Comparison of ENCODE assay signal across 17 cellular contexts in the genomic region with DNA sequence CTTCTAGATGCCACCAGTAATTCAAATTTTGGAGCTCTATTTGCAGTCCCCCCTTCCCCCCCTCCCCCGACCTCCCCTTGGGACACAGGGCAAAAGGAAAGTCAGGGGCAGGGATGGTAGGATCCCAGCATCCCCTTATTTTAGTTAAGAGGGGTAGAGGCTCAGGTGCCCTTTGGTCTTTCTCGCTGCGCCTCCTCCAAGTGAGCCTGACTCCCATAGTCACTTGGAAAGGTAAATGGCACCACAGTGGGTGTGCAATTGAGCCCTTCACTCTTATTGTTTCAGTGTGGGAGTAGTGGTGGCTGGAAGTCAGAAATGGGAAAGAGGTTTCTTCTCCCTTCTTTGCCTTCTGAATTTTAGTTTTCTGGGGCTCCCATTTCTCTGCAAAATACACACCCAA. TPM values are rescaled to one million over a fixed set of nuclear protein-coding genes. Genes with fewer than 3 reads are reported as not detected.
DNase-seq lines count a peak whose midpoint lies in the region; TF ChIP-seq lines count a peak whose summit lies in the region.
"Had no signal": no experiment of that assay in that cellular context is flagged by ENCODE, and none has a peak within 500 bp of the region (broad histone marks: within the 10 kb centered on the region; RNA-seq: fewer than 3 reads in every experiment).

No MANE protein-coding gene starts in this region.

- H3K9ac ChIP-seq in neural progenitor cell, result no peak overlapping the region
- H3K9ac ChIP-seq in mammary epithelial cell (ENCODE audit: insufficient read depth, low read length), result no peak overlapping the region
- H3K9ac ChIP-seq: BLaER1 treated with 17β-estradiol and CSF1 and Interleukin-3, amounts not matched to agents 10 nM and 100 nM had no signal

- H3K4me2 ChIP-seq in neural progenitor cell (peak overlapping the region; percentile 98), mammary epithelial cell (ENCODE audit: insufficient read depth, low read depth, low read length) (no peak overlapping the region)
- H3K4me2 ChIP-seq: BLaER1 treated with 17β-estradiol and CSF1 and Interleukin-3, amounts not matched to agents 10 nM and 100 nM had no signal

- H3K36me3 ChIP-seq in neural progenitor cell (peaks cover 13% of the 10 kb centered on the region), mammary epithelial cell (ENCODE audit: insufficient read depth, low read length) (no peaks in the 10 kb centered on the region), BE2C (no peaks in the 10 kb centered on the region)
- H3K36me3 ChIP-seq: BLaER1 treated with 17β-estradiol and CSF1 and Interleukin-3, amounts not matched to agents 10 nM and 100 nM had no signal

- in situ Hi-C loops in mammary epithelial cell (cut with MboI; ENCODE audit: low sequenced_read_pairs in 2 of 2), result no loop called here

- no TSS peak for BruUV-seq in mammary epithelial cell (replicated peaks; lab: Mats Ljungman, UMichigan)

- H3K4me3 ChIP-seq in neural progenitor cell (peak overlapping the region; percentile 92), mammary epithelial cell (replicated peaks in 1 of 3; ENCODE audit: insufficient read depth in 1 of 3, low read depth in 2 of 3, low read length in 3 of 3) (no peak overlapping the region), BE2C (ENCODE audit: low read depth, low read length) (no peak overlapping the region)
- H3K4me3 ChIP-seq: BLaER1 treated with 17β-estradiol and CSF1 and Interleukin-3, amounts not matched to agents 10 nM and 100 nM had no signal

- no peaks in the 10 kb centered on the region for H3K27me3 ChIP-seq in neural progenitor cell
- peaks cover 73% of the 10 kb centered on the region for H3K27me3 ChIP-seq in mammary epithelial cell (ENCODE audit: insufficient read depth, low read length)
- H3K27me3 ChIP-seq in BE2C, result peaks cover 89% of the 10 kb centered on the region
- H3K27me3 ChIP-seq: BLaER1 treated with 17β-estradiol and CSF1 and Interleukin-3, amounts not matched to agents 10 nM and 100 nM had no signal

- peaks cover 32% of the 10 kb centered on the region for H3K4me1 Mint-ChIP-seq in neural progenitor cell

- H3K27ac ChIP-seq in neural progenitor cell (peak overlapping the region; percentile 96), mammary epithelial cell (ENCODE audit: insufficient read depth, low read depth, low read length) (no peak overlapping the region)
- H3K27ac ChIP-seq: BLaER1 treated with 17β-estradiol and CSF1 and Interleukin-3, amounts not matched to agents 10 nM and 100 nM; C4-2B had no signal

- dilution Hi-C loops in mammary epithelial cell (cut with HindIII; ENCODE audit: low sequenced_read_pairs), result no loop called here

- H3K27me3 Mint-ChIP-seq in neural progenitor cell (ENCODE audit: insufficient read depth, low read depth), result peaks cover 43% of the 10 kb centered on the region

- H3K36me3 Mint-ChIP-seq in neural progenitor cell, result peaks cover 1% of the 10 kb centered on the region
- H3K36me3 Mint-ChIP-seq: CD8-positive, alpha-beta T cell had no signal

- H3K9me3 ChIP-seq in neural progenitor cell (ENCODE audit: low read depth), result no peaks in the 10 kb centered on the region
- no peaks in the 10 kb centered on the region for H3K9me3 ChIP-seq in mammary epithelial cell (replicated peaks; ENCODE audit: insufficient read depth, low read length)
- H3K9me3 ChIP-seq in BE2C, result no peaks in the 10 kb centered on the region; the same call in 1 of the 2 replicates
- H3K9me3 ChIP-seq: Caco-2 had no signal

- peak overlapping the region; percentile 42 for H3K4me3 Mint-ChIP-seq in neural progenitor cell
- H3K4me3 Mint-ChIP-seq: CD4-positive, alpha-beta T cell; CD8-positive, alpha-beta T cell had no signal

- H4K20me1 ChIP-seq in neural progenitor cell (ENCODE audit: low read depth), result peaks cover 86% of the 10 kb centered on the region
- H4K20me1 ChIP-seq in mammary epithelial cell (ENCODE audit: insufficient read depth, low read length), result no peaks in the 10 kb centered on the region
- H4K20me1 ChIP-seq: BLaER1 treated with 17β-estradiol and CSF1 and Interleukin-3, amounts not matched to agents 10 nM and 100 nM had no signal

- 6% methylated on average over 3 of the region's 3 CpGs for WGBS in mammary epithelial cell (ENCODE audit: low coverage, missing lambda C conversion rate)

- H3K79me2 ChIP-seq in neural progenitor cell (ENCODE audit: low read depth), result peaks cover 100% of the 10 kb centered on the region
- no peaks in the 10 kb centered on the region for H3K79me2 ChIP-seq in mammary epithelial cell (ENCODE audit: insufficient read depth, low read length)

- TF ChIP-seq CTCF in neural progenitor cell (IDR thresholded peaks at IDR 0.05), result no peak
- no peak for TF ChIP-seq CTCF in mammary epithelial cell (conservative IDR thresholded peaks at IDR 0.05 in 1 of 2, IDR thresholded peaks at IDR 0.05 in 1 of 2; ENCODE audit: extremely low read depth in 1 of 2, insufficient read depth in 1 of 2, low read depth in 1 of 2, low read length in 2 of 2)
- TF ChIP-seq CTCF in BE2C (IDR thresholded peaks at IDR 0.05; ENCODE audit: low read depth, low read length), result no peak

- H2AFZ ChIP-seq in neural progenitor cell (replicated peaks), result no peak overlapping the region
- H2AFZ ChIP-seq in mammary epithelial cell (ENCODE audit: low read depth, low read length), result no peak overlapping the region

- H3K4me1 ChIP-seq in neural progenitor cell (peaks cover 41% of the 10 kb centered on the region), mammary epithelial cell (ENCODE audit: insufficient read depth, low read length) (no peaks in the 10 kb centered on the region), BE2C (no peaks in the 10 kb centered on the region)
- H3K4me1 ChIP-seq: BLaER1 treated with 17β-estradiol and CSF1 and Interleukin-3, amounts not matched to agents 10 nM and 100 nM; Caco-2 had no signal

- CTCF ChIA-PET in mammary epithelial cell (lab: Charles Lee; ENCODE audit: low non-redundant PET), result no interaction called here

- intact Hi-C loops in mammary epithelial cell (cut with micrococcal nuclease), result no loop called here

- H3K9me3 Mint-ChIP-seq in neural progenitor cell, result peaks cover 13% of the 10 kb centered on the region
- H3K9me3 Mint-ChIP-seq: CD4-positive, alpha-beta T cell; CD8-positive, alpha-beta T cell had no signal

- peaks cover 100% of the 10 kb centered on the region for H3F3A ChIP-seq in neural progenitor cell (ENCODE audit: low read depth)

- H3K27ac Mint-ChIP-seq in neural progenitor cell, result no peak overlapping the region
- H3K27ac Mint-ChIP-seq: CD4-positive, alpha-beta T cell; CD8-positive, alpha-beta T cell had no signal

- DNase-seq in NCI-H69 (lab: John Stamatoyannopoulos, UW) (peak; percentile 21), neural progenitor cell (ENCODE audit: low spot score) (peak; percentile 60), mammary epithelial cell (no peak), ecto neural progenitor cell (ENCODE audit: low spot score) (no peak), BE2C (no peak)
- DNase-seq: 8988T; ACHN; Caco-2; Calu3; CD4-positive, alpha-beta T cell; CD8-positive, alpha-beta T cell; DMS79 treated with DMSO at 0.1 percent for 48 hours; GF-D8 had no signal

RNA-seq across cellular contexts. Expression of gene FEZF1, which starts 8.2 kb away (rescaled TPM):
- 330 and 467 TPM in 2 replicates for total RNA-seq in neural progenitor cell (ENCODE audit: low replicate concordance)
- not detected for total RNA-seq in mammary epithelial cell
- polyA plus RNA-seq in mammary epithelial cell, result not detected
- polyA minus RNA-seq in mammary epithelial cell, result not detected
- polyA plus RNA-seq in BE2C (2012; ENCODE audit: insufficient read depth, insufficient read length, low read depth), result not detected
- total RNA-seq: Caco-2; Calu3; CD4-positive, alpha-beta T cell; CD8-positive, alpha-beta T cell had no signal
- polyA plus RNA-seq: AG04450, BJ had no signal

Comparison
In these comparisons a context has a peak if more than half of its experiments do, and no peak if none do; other contexts are left out.
1. DNase-seq: peak in NCI-H69 (single experiment) and neural progenitor cell (single experiment); none in mammary epithelial cell (single experiment), ecto neural progenitor cell (single experiment) and BE2C (single experiment).
2. RNA of gene FEZF1, which starts 8.2 kb away (total RNA-seq): 330 to 467 TPM in neural progenitor cell; not detected in mammary epithelial cell; every median in the first group is over 100 times any median in the second.